17 cellular contexts compared by ENCODE assay signal in genomic region chr6:46287681-46288080, GRCh38.
"Had no signal": no experiment of that assay in that cellular context is flagged by ENCODE, and none has a peak within 500 bp of the region (broad histone marks: within the 10 kb centered on the region; RNA-seq: fewer than 3 reads in every experiment).

No MANE protein-coding gene starts in this region.

- H3K27me3 ChIP-seq: dorsolateral prefrontal cortex, heart left ventricle, pancreas, testis, transverse colon had no signal

- H3K36me3 Mint-ChIP-seq: naive thymus-derived CD4-positive, alpha-beta T cell had no signal

- H3K4me3 ChIP-seq: dorsolateral prefrontal cortex, heart left ventricle, pancreas, testis, transverse colon had no signal

- ATAC-seq: heart left ventricle; left colon; naive thymus-derived CD4-positive, alpha-beta T cell; pancreas; right cardiac atrium; stimulated activated naive CD8-positive, alpha-beta T cell treated with anti-CD3 and anti-CD28 coated beads, Interleukin-15, amount 100 ng/mL, for 72 hours had no signal

- H3K9me3 ChIP-seq: heart left ventricle, pancreas, testis, transverse colon had no signal

- H3K4me3 Mint-ChIP-seq: naive thymus-derived CD4-positive, alpha-beta T cell; stimulated activated naive CD8-positive, alpha-beta T cell treated with anti-CD3 and anti-CD28 coated beads, Interleukin-15, amount 100 ng/mL, for 72 hours had no signal

- DNase-seq: cortex of kidney; dorsolateral prefrontal cortex; effector CD8-positive, alpha-beta T cell; foreskin melanocyte; heart left ventricle; hippocampal formation; left colon; naive thymus-derived CD4-positive, alpha-beta T cell; occipital lobe; pancreas; right cardiac atrium; small intestine; stimulated activated CD4-positive, alpha-beta T cell treated with anti-CD3 and anti-CD28 coated beads, Interleukin-12 subunit alpha, Interleukin-12 subunit beta, amount 100 ng/mL, for 4 hours; stimulated activated naive CD8-positive, alpha-beta T cell treated with anti-CD3 and anti-CD28 coated beads, Interleukin-15, amount 100 ng/mL, for 72 hours; testis; transverse colon had no signal

- H3K4me1 ChIP-seq: testis, transverse colon had no signal

- H3K27ac ChIP-seq: pancreas, testis, transverse colon had no signal

- H3K27ac Mint-ChIP-seq: naive thymus-derived CD4-positive, alpha-beta T cell; progenitor cell of endocrine pancreas had no signal

- H3K4me1 Mint-ChIP-seq: naive thymus-derived CD4-positive, alpha-beta T cell had no signal

- H3K9me3 Mint-ChIP-seq: naive thymus-derived CD4-positive, alpha-beta T cell; stimulated activated naive CD8-positive, alpha-beta T cell treated with anti-CD3 and anti-CD28 coated beads, Interleukin-15, amount 100 ng/mL, for 72 hours had no signal

- H3K36me3 ChIP-seq: heart left ventricle, pancreas, transverse colon had no signal

- H3K27me3 Mint-ChIP-seq: progenitor cell of endocrine pancreas had no signal
